18 cellular contexts compared by ENCODE assay signal in the genomic region with DNA sequence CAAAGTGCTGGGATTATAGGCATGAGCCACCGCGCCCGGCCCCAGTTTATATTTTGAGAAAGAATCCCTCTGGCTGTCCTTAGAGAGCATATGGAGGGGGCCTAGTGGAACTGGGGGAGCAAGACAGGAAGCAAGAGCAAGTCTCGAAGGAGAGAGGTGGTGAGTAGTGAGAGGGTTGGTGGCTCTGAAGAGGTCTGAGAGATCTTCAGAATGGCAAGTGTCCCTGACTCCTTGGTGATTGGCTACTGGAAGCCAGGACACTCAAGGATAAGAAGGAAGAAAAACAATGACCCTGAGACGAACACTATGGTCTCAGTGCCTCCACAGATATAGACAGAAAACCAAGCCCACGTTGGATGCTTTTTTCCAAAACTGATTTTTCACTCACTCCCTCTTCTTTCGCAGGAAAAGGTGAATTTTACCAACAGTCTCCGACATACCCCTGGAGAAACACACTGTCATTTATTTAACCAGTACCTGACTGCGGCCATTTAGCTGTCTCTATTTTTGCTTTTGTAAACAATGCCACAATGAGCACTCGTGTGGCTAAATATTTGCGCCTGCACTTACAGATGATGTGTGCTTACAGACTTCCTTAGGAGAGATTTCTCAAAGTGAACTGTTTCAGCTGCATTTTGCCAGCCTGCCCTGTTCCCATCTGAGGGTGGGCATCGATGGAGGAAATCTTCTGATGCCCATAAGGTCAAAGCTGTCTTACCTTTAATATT.
DNase-seq lines count a peak whose midpoint lies in the region; ATAC-seq and TF ChIP-seq lines count a peak whose summit lies in the region.
"Had no signal": no experiment of that assay in that cellular context is flagged by ENCODE, and none has a peak within 500 bp of the region (broad histone marks: within the 10 kb centered on the region; RNA-seq: fewer than 3 reads in every experiment).

No MANE protein-coding gene starts in this region.

- ATAC-seq in GM18861 (IDR thresholded peaks at IDR 0.05; ENCODE audit: unreplicated experiment) = no peak
- ATAC-seq: activated CD8-positive, alpha-beta T cell treated with anti-CD3 and anti-CD28 coated beads for 36 hours; activated T-cell treated with anti-CD3 and anti-CD28 coated beads, Interleukin-2, amount 50 U/mL, for 4 hours; stimulated activated naive CD8-positive, alpha-beta T cell treated with anti-CD3 and anti-CD28 coated beads, Interleukin-15, amount 100 ng/mL, for 72 hours had no signal

- peak overlapping the region in 2 of 3 experiments; percentile 39 to 68 for H3K27ac Mint-ChIP-seq in nephron
- H3K27ac Mint-ChIP-seq: activated CD8-positive, alpha-beta T cell treated with anti-CD3 and anti-CD28 coated beads for 36 hours; activated naive CD4-positive, alpha-beta T cell treated with anti-CD3 and anti-CD28 coated beads, Interleukin-2, amount 10 ng/mL, durations not matched to agents 7 days and 5 days had no signal

- no peak for TF ChIP-seq CTCF in nephron (IDR thresholded peaks at IDR 0.05; ENCODE audit: unreplicated experiment in 3 of 3)

- peaks cover 44% of the 10 kb centered on the region for H3K4me1 Mint-ChIP-seq in nephron

- DNase-seq in NCI-H1436 (lab: John Stamatoyannopoulos, UW) (peak; percentile 27), NCI-H1436 treated with DMSO at 0.1 percent for 48 hours (lab: John Stamatoyannopoulos, UW) (no peak), DMS53 treated with DMSO at 0.1 percent for 48 hours (lab: John Stamatoyannopoulos, UW; ENCODE audit: unreplicated experiment) (peak; percentile 76), NCI-H748 (lab: John Stamatoyannopoulos, UW; ENCODE audit: unreplicated experiment) (peak; percentile 60), T-helper 2 cell (no peak), ecto neural progenitor cell (ENCODE audit: low spot score) (no peak)
- DNase-seq: activated CD8-positive, alpha-beta T cell treated with anti-CD3 and anti-CD28 coated beads for 36 hours; activated naive CD4-positive, alpha-beta T cell treated with anti-CD3 and anti-CD28 coated beads, Interleukin-2, amount 10 ng/mL, durations not matched to agents 7 days and 5 days; activated T-cell treated with anti-CD3 and anti-CD28 coated beads, Interleukin-2, amount 50 U/mL, for 4 hours; naive B cell; NCI-H187 treated with DMSO at 0.1 percent for 48 hours; NK-92 treated with Interleukin-12 subunit alpha and Interleukin-12 subunit beta, amount 100 ng/mL, for 24 hours; Peyer's patch; stimulated activated CD4-positive, alpha-beta T cell treated with anti-CD3 and anti-CD28 coated beads, Interleukin-1b, Interleukin-23, amount 100 ng/mL, for 48 hours; stimulated activated naive CD8-positive, alpha-beta T cell treated with anti-CD3 and anti-CD28 coated beads, Interleukin-15, amount 100 ng/mL, for 72 hours had no signal

- H3K9me3 Mint-ChIP-seq in nephron = no peaks in the 10 kb centered on the region
- H3K9me3 Mint-ChIP-seq: activated CD8-positive, alpha-beta T cell treated with anti-CD3 and anti-CD28 coated beads for 36 hours; activated naive CD4-positive, alpha-beta T cell treated with anti-CD3 and anti-CD28 coated beads, Interleukin-2, amount 10 ng/mL, durations not matched to agents 7 days and 5 days; activated T-cell treated with anti-CD3 and anti-CD28 coated beads, Interleukin-2, amount 50 U/mL, for 4 hours; naive B cell; stimulated activated naive CD8-positive, alpha-beta T cell treated with anti-CD3 and anti-CD28 coated beads, Interleukin-15, amount 100 ng/mL, for 72 hours; T-helper 2 cell treated with Interferon-gamma antibody and Interleukin-4, amounts not matched to agents 5 μg/mL and 100 μg/mL, for 36 hours had no signal

- no peak overlapping the region for H3K4me3 Mint-ChIP-seq in nephron
- H3K4me3 Mint-ChIP-seq: activated CD8-positive, alpha-beta T cell treated with anti-CD3 and anti-CD28 coated beads for 36 hours; activated naive CD4-positive, alpha-beta T cell treated with anti-CD3 and anti-CD28 coated beads, Interleukin-2, amount 10 ng/mL, durations not matched to agents 7 days and 5 days; activated T-cell treated with anti-CD3 and anti-CD28 coated beads, Interleukin-2, amount 50 U/mL, for 4 hours; naive B cell; stimulated activated naive CD8-positive, alpha-beta T cell treated with anti-CD3 and anti-CD28 coated beads, Interleukin-15, amount 100 ng/mL, for 72 hours; T-helper 2 cell treated with Interferon-gamma antibody and Interleukin-4, amounts not matched to agents 5 μg/mL and 100 μg/mL, for 36 hours had no signal

- no peaks in the 10 kb centered on the region for H3K36me3 Mint-ChIP-seq in nephron (ENCODE audit: low read depth)
- H3K36me3 Mint-ChIP-seq: activated naive CD4-positive, alpha-beta T cell treated with anti-CD3 and anti-CD28 coated beads, Interleukin-2, amount 10 ng/mL, durations not matched to agents 7 days and 5 days; naive B cell had no signal

- peaks cover 15% of the 10 kb centered on the region for H3K27me3 Mint-ChIP-seq in nephron (ENCODE audit: low read depth)
- H3K27me3 Mint-ChIP-seq: activated CD8-positive, alpha-beta T cell treated with anti-CD3 and anti-CD28 coated beads for 36 hours; stimulated activated naive CD8-positive, alpha-beta T cell treated with anti-CD3 and anti-CD28 coated beads, Interleukin-15, amount 100 ng/mL, for 72 hours had no signal

Comparison
In these comparisons a context has a peak if more than half of its experiments do, and no peak if none do; other contexts are left out.
1. DNase-seq: peak in NCI-H1436 (single experiment), DMS53 treated with DMSO at 0.1 percent for 48 hours (single experiment) and NCI-H748 (single experiment); none in NCI-H1436 treated with DMSO at 0.1 percent for 48 hours (single experiment), T-helper 2 cell (0 of 5) and ecto neural progenitor cell (single experiment).